Comparison of ENCODE assay signal across 14 cellular contexts in the genomic region with DNA sequence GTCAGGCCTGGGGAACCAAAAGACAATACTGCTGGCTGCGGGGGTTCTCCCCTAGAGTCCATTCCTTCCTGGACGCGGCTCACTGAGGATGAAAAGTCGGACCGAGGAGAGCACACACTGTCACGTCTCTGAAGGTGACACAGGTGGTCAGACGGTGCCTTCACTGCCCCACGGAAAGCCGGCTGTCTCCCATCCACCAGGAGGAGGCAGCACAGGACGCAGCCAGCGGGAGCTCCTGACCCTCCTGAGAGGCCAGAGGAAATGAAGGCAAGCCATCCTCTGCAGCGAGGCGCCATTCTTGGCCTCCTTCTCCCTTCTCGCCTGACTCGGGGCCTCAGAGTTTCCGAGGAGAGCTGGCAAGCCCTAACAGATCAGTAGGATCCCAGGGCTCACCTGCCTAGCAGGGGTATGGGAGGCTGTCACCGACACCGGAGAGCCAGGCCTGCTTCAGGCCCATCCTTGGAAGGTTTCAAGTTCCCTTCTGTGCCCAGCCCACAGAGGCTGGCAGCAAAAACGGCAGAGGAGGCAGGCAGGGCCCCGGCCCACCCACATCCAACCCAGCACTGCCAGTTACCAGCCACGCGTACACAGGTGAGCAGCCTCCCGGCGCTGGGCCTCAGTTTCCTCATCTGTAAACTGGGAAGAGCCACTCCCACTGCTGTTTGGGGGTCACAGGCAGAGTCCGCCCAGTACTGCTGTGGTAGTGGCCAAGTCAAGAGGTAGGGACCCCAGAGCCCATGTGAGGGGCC. TPM values are rescaled to one million over a fixed set of nuclear protein-coding genes. Genes with fewer than 3 reads are reported as not detected.
DNase-seq lines count a peak whose midpoint lies in the region; ATAC-seq, FAIRE-seq and TF ChIP-seq lines count a peak whose summit lies in the region.
"Had no signal": no experiment of that assay in that cellular context is flagged by ENCODE, and none has a peak within 500 bp of the region (broad histone marks: within the 10 kb centered on the region; RNA-seq: fewer than 3 reads in every experiment).

No MANE protein-coding gene starts in this region.

- WGBS in spleen, 5 donors: 70 to 82% (median 78%) methylated on average over 7 to 25 of the region's 25 CpGs

- H3K4me1 ChIP-seq in HEK293 (ENCODE audit: control insufficient read depth, insufficient read depth, low read length): peaks cover 2% of the 10 kb centered on the region; the same call in 1 of the 2 replicates
- H3K4me1 ChIP-seq in spleen: peaks cover 65 to 94% (median 90%) of the 10 kb centered on the region in 6 donors

- intact Hi-C loops in spleen (cut with DNase I; ENCODE audit: low total_unique reads): no loop called here

- H3K27ac Mint-ChIP-seq in WTC11: no peak overlapping the region
- H3K27ac Mint-ChIP-seq: natural killer cell had no signal

- CTCF ChIA-PET in HEK293 (lab: Yijun Ruan, JAX) (interaction anchor here (0.5 to 1.4 kb wide), 2 partner anchors 14 to 1366 kb away, joined by 3 to 5 read pairs; no protein-coding TSS in a partner anchor), WTC11 (lab: Charles Lee) (interaction anchor here (1.3 to 6.1 kb wide), 6 partner anchors 10 to 75 kb away, joined by 5 to 63 read pairs (median 7); no protein-coding TSS in a partner anchor)

- no peaks in the 10 kb centered on the region for H3K27me3 ChIP-seq in spleen (replicated peaks in 1 of 7)
- H3K27me3 ChIP-seq: upper lobe of left lung had no signal

- peaks cover 0 to 32% of the 10 kb centered on the region in 2 experiments; a peak in 2 of 3 replicates for H3K36me3 ChIP-seq in HEK293 (ENCODE audit: control insufficient read depth in 2 of 2, insufficient read depth in 1 of 2, low read length in 2 of 2)
- H3K36me3 ChIP-seq in spleen: peaks cover 0 to 65% (median 5%) of the 10 kb centered on the region in 6 donors

- DNase-seq in WTC11 (ENCODE audit: low spot score) (no peak), fibroblast of pulmonary artery (ENCODE audit: low read depth) (no peak), spleen (no peak), GM12891 (ENCODE audit: insufficient read length, low spot score) (no peak)
- no peak for DNase-seq in activated CD4-positive, CD25-positive, alpha-beta regulatory T cell treated with anti-CD3 and anti-CD28 coated beads, Interleukin-2, amount 50 U/mL, for 72 hours
- DNase-seq: CD8-positive, alpha-beta memory T cell; central memory CD4-positive, alpha-beta T cell; natural killer cell; NCI-H1092 had no signal

- TF ChIP-seq POLR2A in spleen (IDR thresholded peaks at IDR 0.05) (no peak), GM12891 (IDR thresholded peaks at IDR 0.05; ENCODE audit: low read depth, low read length) (no peak)

- H3K27ac ChIP-seq in HEK293 (ENCODE audit: extremely low read depth, low read depth, low read length) (no peak overlapping the region), spleen (peak overlapping the region in 5 of 8 donors; percentile 39 to 100 (median 99))

- ATAC-seq in WTC11 (peak; percentile 12; the same call in 1 of the 2 replicates), HG03135 (IDR thresholded peaks at IDR 0.05; ENCODE audit: unreplicated experiment) (no peak)
- ATAC-seq: natural killer cell, right cardiac atrium, SK-N-SH treated with all-trans-retinoic acid at 6 μM for 48 hours had no signal

- H3K9me3 ChIP-seq in HEK293 (ENCODE audit: control insufficient read depth, insufficient read depth, low read depth, low read length) (no peaks in the 10 kb centered on the region), spleen (no peaks in the 10 kb centered on the region)
- H3K9me3 ChIP-seq: upper lobe of left lung had no signal

- no peak overlapping the region for H3K4me3 Mint-ChIP-seq in WTC11
- H3K4me3 Mint-ChIP-seq: natural killer cell had no signal

- TF ChIP-seq CTCF in HEK293 (tag by site-specific recombination; IDR thresholded peaks at IDR 0.05) (no peak), WTC11 (IDR thresholded peaks at IDR 0.05) (no peak), fibroblast of pulmonary artery (IDR thresholded peaks at IDR 0.05; ENCODE audit: low read length, missing control alignments) (peak; percentile 12), spleen (IDR thresholded peaks at IDR 0.05 in 8 of 11, conservative IDR thresholded peaks at IDR 0.05 in 3 of 11) (peak in 2 of 11 experiments; percentile 7 to 16)

- no peaks in the 10 kb centered on the region for H3K27me3 Mint-ChIP-seq in WTC11 (ENCODE audit: low read depth)
- H3K27me3 Mint-ChIP-seq: CD8-positive, alpha-beta memory T cell had no signal

- POLR2A ChIA-PET in HEK293 (lab: Yijun Ruan, JAX): interaction anchor here (1.0 kb wide), 1 partner anchor 32 kb away, joined by 3 read pairs; no protein-coding TSS in a partner anchor
- POLR2A ChIA-PET in WTC11 (lab: Charles Lee): interaction anchor here (0.9 kb wide), 1 partner anchor 244 kb away, joined by 4 read pairs; no protein-coding TSS in a partner anchor

- H3K4me3 ChIP-seq in HEK293 (ENCODE audit: low read depth, low read length) (no peak overlapping the region), fibroblast of pulmonary artery (replicated peaks; ENCODE audit: low read depth, low read length) (no peak overlapping the region), spleen (peak overlapping the region in 1 of 8 donors; percentile 17)
- H3K4me3 ChIP-seq: upper lobe of left lung had no signal

- H3K4me1 Mint-ChIP-seq in WTC11: peaks cover 14% of the 10 kb centered on the region

- no peaks in the 10 kb centered on the region for H3K36me3 Mint-ChIP-seq in WTC11
- H3K36me3 Mint-ChIP-seq: natural killer cell had no signal

- H3K9me3 Mint-ChIP-seq in WTC11: no peaks in the 10 kb centered on the region
- H3K9me3 Mint-ChIP-seq: CD8-positive, alpha-beta memory T cell; natural killer cell had no signal

- no peak for FAIRE-seq in GM12891 (lab: Jason Lieb, UNC)

TF ChIP-seq in HEK293, 187 proteins besides CTCF, POLR2A, EP300 and RAD21 (continues in another document):
- TF ChIP-seq ZNF600 (tag by site-specific recombination; IDR thresholded peaks at IDR 0.05): peak; percentile 38; the same call in 1 of the 2 replicates
- TF ChIP-seq ZEB2 (tag by site-specific recombination; IDR thresholded peaks at IDR 0.05): no peak
- TF ChIP-seq ZNF585B (tag by site-specific recombination; IDR thresholded peaks at IDR 0.05): no peak
- TF ChIP-seq ZNF292 (tag by site-specific recombination; IDR thresholded peaks at IDR 0.05; ENCODE audit: borderline replicate concordance, low read depth): no peak
- TF ChIP-seq ZNF274 (IDR thresholded peaks at IDR 0.05; ENCODE audit: low read length): no peak
- TF ChIP-seq ZNF274 (tag by site-specific recombination; IDR thresholded peaks at IDR 0.05; ENCODE audit: borderline replicate concordance): no peak

TF ChIP-seq in WTC11, 78 proteins besides CTCF, POLR2A, EP300 and RAD21 (continues in another document):
- TF ChIP-seq, protein P1, sequence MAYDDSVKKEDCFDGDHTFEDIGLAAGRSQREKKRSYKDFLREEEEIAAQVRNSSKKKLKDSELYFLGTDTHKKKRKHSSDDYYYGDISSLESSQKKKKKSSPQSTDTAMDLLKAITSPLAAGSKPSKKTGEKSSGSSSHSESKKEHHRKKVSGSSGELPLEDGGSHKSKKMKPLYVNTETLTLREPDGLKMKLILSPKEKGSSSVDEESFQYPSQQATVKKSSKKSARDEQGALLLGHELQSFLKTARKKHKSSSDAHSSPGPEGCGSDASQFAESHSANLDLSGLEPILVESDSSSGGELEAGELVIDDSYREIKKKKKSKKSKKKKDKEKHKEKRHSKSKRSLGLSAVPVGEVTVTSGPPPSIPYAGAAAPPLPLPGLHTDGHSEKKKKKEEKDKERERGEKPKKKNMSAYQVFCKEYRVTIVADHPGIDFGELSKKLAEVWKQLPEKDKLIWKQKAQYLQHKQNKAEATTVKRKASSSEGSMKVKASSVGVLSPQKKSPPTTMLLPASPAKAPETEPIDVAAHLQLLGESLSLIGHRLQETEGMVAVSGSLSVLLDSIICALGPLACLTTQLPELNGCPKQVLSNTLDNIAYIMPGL (CRISPR knock-in tag; IDR thresholded peaks at IDR 0.05): no peak
- TF ChIP-seq NFATC4 (CRISPR knock-in tag; IDR thresholded peaks at IDR 0.05) (no peak), ELF4 (CRISPR knock-in tag; IDR thresholded peaks at IDR 0.05; ENCODE audit: low read depth) (no peak)

TF ChIP-seq in GM12891, 5 proteins besides CTCF, POLR2A, EP300 and RAD21:
- no peak for TF ChIP-seq TAF1 (IDR thresholded peaks at IDR 0.05; ENCODE audit: low read depth, low read length)
- no peak for TF ChIP-seq POU2F2 (IDR thresholded peaks at IDR 0.05; ENCODE audit: low read depth, low read length)
- TF ChIP-seq PAX5 (IDR thresholded peaks at IDR 0.05; ENCODE audit: insufficient read depth, low read length, severe bottlenecking): no peak
- TF ChIP-seq POLR2AphosphoS5 (IDR thresholded peaks at IDR 0.05; ENCODE audit: low read depth, low read length): no peak
- no peak for TF ChIP-seq SPI1 (IDR thresholded peaks at IDR 0.05; ENCODE audit: low read depth, low read length)

RNA-seq across cellular contexts. Expression of a gene that starts 4.5 kb away (rescaled TPM):
- total RNA-seq in WTC11 (2021): 48.9 to 61.1 TPM (median 50.1 TPM) in 3 replicates
- 10 to 100 TPM; 35.7 to 88.1 (median 59.2) TPM for total RNA-seq in spleen
- 10 to 100 TPM; 13.4 to 52.3 (median 27.4) TPM for polyA plus RNA-seq in spleen
- polyA plus RNA-seq in GM12891 (2012; ENCODE audit: low read depth, missing spikeins): 19.7 TPM

RNA-seq across cellular contexts. Expression of a gene that starts 19.6 kb away (rescaled TPM):
- total RNA-seq in WTC11 (2021) (54.4 to 64.0 TPM (median 55.4 TPM) in 3 replicates), spleen (10 to 100 TPM; 12.9 to 39.0 (median 29.5) TPM)
- polyA plus RNA-seq in spleen: 10 to 100 TPM in 1 of 3 donors, 1 to 10 TPM in 2; 7.1 to 19.5 (median 8.1) TPM
- polyA plus RNA-seq in GM12891 (2012; ENCODE audit: low read depth, missing spikeins): 9.1 TPM

RNA-seq across cellular contexts. Expression of a gene that starts 31.7 kb away (rescaled TPM):
- 5.5 to 8.2 TPM (median 8.0 TPM) in 3 replicates for total RNA-seq in WTC11 (2021)
- 10 to 100 TPM in 1 of 7 donors, 1 to 10 TPM in 6; 5.4 to 10.1 (median 7.3) TPM for total RNA-seq in spleen
- polyA plus RNA-seq in spleen: 1 to 10 TPM; 1.9 to 3.9 (median 2.3) TPM
- 0.86 TPM for polyA plus RNA-seq in GM12891 (2012; ENCODE audit: low read depth, missing spikeins)

RNA-seq across cellular contexts. Expression of a gene that starts 41.5 kb away (rescaled TPM):
- total RNA-seq in WTC11 (2021): 55.0 to 60.7 TPM (median 57.3 TPM) in 3 replicates
- total RNA-seq in spleen: 100 to 1,000 TPM in 2 of 7 donors, 10 to 100 TPM in 5; 73.4 to 104 (median 83.0) TPM
- polyA plus RNA-seq in spleen: 100 to 1,000 TPM in 1 of 3 donors, 10 to 100 TPM in 2; 80.4 to 107 (median 88.1) TPM
- polyA plus RNA-seq in GM12891 (2012; ENCODE audit: low read depth, missing spikeins): 35.6 TPM
